22 cellular contexts compared by ENCODE assay signal in the genomic region with DNA sequence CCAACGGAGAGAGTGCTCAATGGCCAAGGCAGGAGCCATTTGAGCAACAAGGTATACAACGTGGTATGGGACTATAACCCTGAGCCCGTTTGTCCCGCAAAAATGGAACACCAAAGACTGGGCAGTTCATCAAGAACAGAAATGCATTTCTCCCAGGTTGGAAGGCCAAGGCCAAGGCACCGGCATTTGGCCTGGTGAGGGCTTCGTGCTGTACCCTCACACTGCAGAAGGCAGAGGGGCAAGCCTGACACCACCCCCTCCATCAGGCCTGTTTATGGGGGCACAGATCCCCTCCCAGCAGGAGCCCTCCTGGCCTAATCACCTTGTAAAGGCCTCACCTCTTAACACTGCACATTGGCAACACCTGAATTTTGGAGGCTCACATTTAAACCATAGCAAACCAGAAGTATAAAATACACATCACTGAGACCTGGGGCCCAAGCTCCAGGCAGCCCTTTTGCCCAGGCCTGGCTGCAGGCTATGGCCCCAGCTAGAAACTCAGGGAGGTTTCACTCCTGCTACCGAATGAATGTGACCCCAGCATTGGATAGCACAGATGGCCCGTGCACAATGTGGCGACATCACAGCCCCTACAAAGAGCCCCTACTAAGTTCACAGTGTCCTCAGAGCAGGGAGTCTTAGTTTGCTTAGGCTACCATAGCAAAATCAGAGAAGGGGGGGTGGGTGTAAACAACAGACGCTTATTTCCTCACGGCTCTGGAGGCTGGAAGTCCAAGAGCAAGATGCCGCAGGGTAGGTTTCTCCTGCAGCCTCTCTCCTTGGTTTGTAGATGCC. TPM values are rescaled to one million over a fixed set of nuclear protein-coding genes. Genes with fewer than 3 reads are reported as not detected.
"Had no signal": no experiment of that assay in that cellular context is flagged by ENCODE, and none has a peak within 500 bp of the region (broad histone marks: within the 10 kb centered on the region; RNA-seq: fewer than 3 reads in every experiment).

No MANE protein-coding gene starts in this region.

- H3K36me3 ChIP-seq: esophagus squamous epithelium, heart right ventricle, lower lobe of right lung, sigmoid colon, suprapubic skin had no signal

- DNase-seq: effector memory CD4-positive, alpha-beta T cell; esophagus squamous epithelium; foreskin melanocyte; glutamatergic neuron; heart right ventricle; hippocampal formation; left ventricle myocardium superior; lower lobe of right lung; naive B cell; nephron progenitor cell; nucleus accumbens; psoas muscle; right cardiac atrium; sigmoid colon; stimulated activated CD4-positive, alpha-beta T cell treated with anti-CD3 and anti-CD28 coated beads, Interleukin-4, amount 100 ng/mL, for 4 hours; stimulated activated naive B cell treated with anti-CD40 and anti-IgM and Interleukin-4, amounts not matched to agents 10 μg/mL and 1 μg/mL and 100 μg/mL, for 72 hours; trophoblast cell had no signal

- H3K9me3 Mint-ChIP-seq: stimulated activated naive CD8-positive, alpha-beta T cell treated with anti-CD3 and anti-CD28 coated beads, Interleukin-15, Interleukin-2, amounts not matched to agents 100 ng/mL and 50 ng/mL, for 24 hours had no signal

- H3K27ac ChIP-seq: coronary artery, esophagus squamous epithelium, heart right ventricle, lower lobe of right lung, psoas muscle, sigmoid colon, suprapubic skin had no signal

- H3K36me3 Mint-ChIP-seq: naive B cell; stimulated activated naive B cell treated with anti-CD40 and anti-IgM and Interleukin-4, amounts not matched to agents 10 μg/mL and 1 μg/mL and 100 μg/mL, for 72 hours had no signal

- H3K9me3 ChIP-seq: esophagus squamous epithelium, lower lobe of right lung, psoas muscle, sigmoid colon, suprapubic skin had no signal

- H3K4me3 Mint-ChIP-seq: naive B cell; nephron progenitor cell; stimulated activated naive B cell treated with anti-CD40 and anti-IgM and Interleukin-4, amounts not matched to agents 10 μg/mL and 1 μg/mL and 100 μg/mL, for 72 hours; stimulated activated naive CD8-positive, alpha-beta T cell treated with anti-CD3 and anti-CD28 coated beads, Interleukin-15, Interleukin-2, amounts not matched to agents 100 ng/mL and 50 ng/mL, for 24 hours had no signal

- H3K27ac Mint-ChIP-seq: naive B cell; nephron progenitor cell; stimulated activated naive B cell treated with anti-CD40 and anti-IgM and Interleukin-4, amounts not matched to agents 10 μg/mL and 1 μg/mL and 100 μg/mL, for 72 hours; stimulated activated naive CD8-positive, alpha-beta T cell treated with anti-CD3 and anti-CD28 coated beads, Interleukin-15, Interleukin-2, amounts not matched to agents 100 ng/mL and 50 ng/mL, for 24 hours had no signal

- H3K27me3 Mint-ChIP-seq: stimulated activated naive CD8-positive, alpha-beta T cell treated with anti-CD3 and anti-CD28 coated beads, Interleukin-15, Interleukin-2, amounts not matched to agents 100 ng/mL and 50 ng/mL, for 24 hours had no signal

- H3K4me1 Mint-ChIP-seq: naive B cell; nephron progenitor cell; stimulated activated naive B cell treated with anti-CD40 and anti-IgM and Interleukin-4, amounts not matched to agents 10 μg/mL and 1 μg/mL and 100 μg/mL, for 72 hours had no signal

- ATAC-seq: heart right ventricle; left ventricle myocardium superior; lower lobe of right lung; psoas muscle; right cardiac atrium; stimulated activated naive B cell treated with anti-CD40 and anti-IgM and Interleukin-4, amounts not matched to agents 10 μg/mL and 1 μg/mL and 100 μg/mL, for 72 hours had no signal

- H3K4me3 ChIP-seq: coronary artery, esophagus squamous epithelium, heart right ventricle, lower lobe of right lung, psoas muscle, sigmoid colon, suprapubic skin had no signal

- H3K27me3 ChIP-seq: esophagus squamous epithelium, heart right ventricle, sigmoid colon, suprapubic skin had no signal

- H3K4me1 ChIP-seq: esophagus squamous epithelium, heart right ventricle, lower lobe of right lung, psoas muscle, suprapubic skin had no signal

RNA-seq across cellular contexts. Expression of a gene that starts 47.1 kb away (rescaled TPM):
- total RNA-seq: epithelial cell of proximal tubule, mononuclear cell had no signal
